15 cellular contexts compared by ENCODE assay signal in genomic region chr12:46557539-46558373, GRCh38.
DNase-seq lines count a peak whose midpoint lies in the region; ATAC-seq, FAIRE-seq and TF ChIP-seq lines count a peak whose summit lies in the region.
"Had no signal": no experiment of that assay in that cellular context is flagged by ENCODE, and none has a peak within 500 bp of the region (broad histone marks: within the 10 kb centered on the region; RNA-seq: fewer than 3 reads in every experiment).

No MANE protein-coding gene starts in this region.

- TF ChIP-seq POLR2A in IMR-90 (IDR thresholded peaks at IDR 0.05; ENCODE audit: low read depth, low read length), result no peak

- H3K23ac ChIP-seq in IMR-90 (ENCODE audit: low read depth, low read length), result peak overlapping the region; percentile 91; the same call in 1 of the 2 replicates

- H4K91ac ChIP-seq in IMR-90 (ENCODE audit: insufficient read depth, low read depth, low read length), result peak overlapping the region; percentile 91

- FAIRE-seq in bronchial epithelial cell (lab: Jason Lieb, UNC), result no peak
- FAIRE-seq: frontal cortex, GM12878 had no signal

- peak; percentile 88 for DNase-seq in AG10803 (ENCODE audit: low read depth)
- DNase-seq in IMR-90, result peak; percentile 59
- peak; percentile 71 for DNase-seq in bronchial epithelial cell (ENCODE audit: low read depth)
- DNase-seq in osteoblast (ENCODE audit: insufficient read length, low spot score, missing footprints), result no peak
- DNase-seq in SIG-M5 (lab: John Stamatoyannopoulos, UW), result no peak
- no peak for DNase-seq in stimulated activated CD4-positive, alpha-beta T cell treated with anti-CD3 and anti-CD28 coated beads, Interleukin-15, amount 100 ng/mL, for 24 hours
- DNase-seq in sciatic nerve (ENCODE audit: low spot score), result no peak
- DNase-seq: body of pancreas, left lung, MV-4-11, pancreas, testis had no signal

- H3K27ac ChIP-seq in IMR-90 (ENCODE audit: insufficient read depth, low read length) (peak overlapping the region; percentile 97), osteoblast (ENCODE audit: low read depth, low read length) (peak overlapping the region; percentile 96)
- H3K27ac ChIP-seq: body of pancreas, pancreas had no signal

- intact Hi-C loops in IMR-90 (cut with micrococcal nuclease) (loop anchor here (2.0 to 5.0 kb wide), 4 partner anchors 29 to 377 kb away; no protein-coding TSS in a partner anchor), sciatic nerve (cut with DNase I) (no loop called here)

- H2BK5ac ChIP-seq in IMR-90 (ENCODE audit: low read depth, low read length, poor library complexity, severe bottlenecking), result peak overlapping the region; percentile 100

- no TSS peak for BruUV-seq in IMR-90 (replicated peaks; lab: Mats Ljungman, UMichigan)

- H2AK9ac ChIP-seq in IMR-90 (replicated peaks; ENCODE audit: low read depth, low read length, poor library complexity), result peak overlapping the region; percentile 61

- POLR2A ChIA-PET in IMR-90 (lab: Charles Lee; ENCODE audit: unreplicated experiment), result no interaction called here

- in situ Hi-C loops in IMR-90 (cut with MboI; ENCODE audit: low sequenced_read_pairs), result loop anchor here (10.0 kb wide), 1 partner anchor 183 kb away; the partner anchor contains the start of gene SLC38A2

- H3K9me1 ChIP-seq in IMR-90 (ENCODE audit: insufficient read depth, low read length), result peaks cover 6% of the 10 kb centered on the region

- H3K4ac ChIP-seq in IMR-90 (ENCODE audit: low read depth, low read length), result peak overlapping the region; percentile 96

- WGBS in IMR-90 (ENCODE audit: extremely low coverage in 2 of 2, insufficient read length in 1 of 2), 2 experiments, result no CpG with 5 or more reads among the region's 5 CpGs

- dilution Hi-C loops in IMR-90 (cut with HindIII; ENCODE audit: low sequenced_read_pairs, unreplicated experiment), result no loop called here

- H3K56ac ChIP-seq in IMR-90 (ENCODE audit: extremely low read depth, insufficient read depth, low read length), result peak overlapping the region; percentile 70; the same call in 1 of the 2 replicates

- H3K4me3 ChIP-seq in AG10803 (ENCODE audit: low read length) (no peak overlapping the region), IMR-90 (ENCODE audit: insufficient read depth, low read depth, low read length) (no peak overlapping the region), bronchial epithelial cell (ENCODE audit: low read depth, low read length) (no peak overlapping the region), osteoblast (ENCODE audit: insufficient read depth, low read length) (no peak overlapping the region)
- H3K4me3 ChIP-seq: body of pancreas, GM12878, left lung, pancreas, testis had no signal

- H2BK15ac ChIP-seq in IMR-90 (ENCODE audit: low read depth, low read length), result peak overlapping the region; percentile 89; the same call in 2 of the 3 replicates

- CTCF ChIA-PET in IMR-90 (lab: Yijun Ruan, JAX), result no interaction called here

- H3K4me1 ChIP-seq in IMR-90 (ENCODE audit: control insufficient read depth, insufficient read depth, low read length) (peaks cover 15% of the 10 kb centered on the region), osteoblast (ENCODE audit: insufficient read depth, low read length) (peaks cover 84% of the 10 kb centered on the region)

- H3K36me3 ChIP-seq in IMR-90 (ENCODE audit: control insufficient read depth, insufficient read depth, low read length) (no peaks in the 10 kb centered on the region), bronchial epithelial cell (ENCODE audit: control insufficient read depth, insufficient read depth, low read length) (no peaks in the 10 kb centered on the region), osteoblast (ENCODE audit: insufficient read depth, low read length) (no peaks in the 10 kb centered on the region)
- H3K36me3 ChIP-seq: left lung, pancreas had no signal

- H4K20me1 ChIP-seq in IMR-90 (ENCODE audit: insufficient read depth, low read length) (no peaks in the 10 kb centered on the region), osteoblast (ENCODE audit: insufficient read depth, low read length) (no peaks in the 10 kb centered on the region)

- H3K14ac ChIP-seq in IMR-90 (replicated peaks; ENCODE audit: low read depth, low read length), result peak overlapping the region; percentile 96

- peak overlapping the region; percentile 5 to 90 for H4K8ac ChIP-seq in IMR-90 (ENCODE audit: low read depth in 2 of 2, low read length in 2 of 2)

- H2BK20ac ChIP-seq in IMR-90 (ENCODE audit: low read depth, low read length), result peak overlapping the region; percentile 98

- H3K27me3 ChIP-seq in IMR-90 (ENCODE audit: control insufficient read depth, insufficient read depth, low read length) (no peaks in the 10 kb centered on the region), bronchial epithelial cell (ENCODE audit: control insufficient read depth, insufficient read depth, low read length) (no peaks in the 10 kb centered on the region), osteoblast (ENCODE audit: insufficient read depth, low read length) (no peaks in the 10 kb centered on the region)
- H3K27me3 ChIP-seq: body of pancreas, left lung, pancreas, testis had no signal

- H3K9ac ChIP-seq in IMR-90 (ENCODE audit: low read depth, low read length), result 0 out of 2 replicates have a peak overlapping the region, but pooled peaks have one; percentile 35

- H3K9me3 ChIP-seq in IMR-90 (ENCODE audit: control insufficient read depth, insufficient read depth, low read length) (no peaks in the 10 kb centered on the region), osteoblast (ENCODE audit: low read depth, low read length) (no peaks in the 10 kb centered on the region)
- H3K9me3 ChIP-seq: body of pancreas, left lung, pancreas, testis had no signal

- no peak overlapping the region for H3K4me2 ChIP-seq in IMR-90 (ENCODE audit: low read depth, low read length)
- no peak overlapping the region for H3K4me2 ChIP-seq in osteoblast (ENCODE audit: insufficient read depth, low read length)

- no peak for TF ChIP-seq CTCF in AG10803 (conservative IDR thresholded peaks at IDR 0.05; ENCODE audit: low read length)
- TF ChIP-seq CTCF in IMR-90 (conservative IDR thresholded peaks at IDR 0.05; ENCODE audit: low read depth, low read length), result no peak
- no peak for TF ChIP-seq CTCF in bronchial epithelial cell (IDR thresholded peaks at IDR 0.05; ENCODE audit: insufficient read depth, low read length, severe bottlenecking)
- TF ChIP-seq CTCF in osteoblast (IDR thresholded peaks at IDR 0.05; ENCODE audit: extremely low read depth, low read depth, low read length), result no peak

- no peak overlapping the region for H2AFZ ChIP-seq in IMR-90 (replicated peaks; ENCODE audit: low read length, poor library complexity)
- H2AFZ ChIP-seq in osteoblast (ENCODE audit: low read length), result no peak overlapping the region

- H3K79me2 ChIP-seq in osteoblast (ENCODE audit: insufficient read depth, low read length), result no peaks in the 10 kb centered on the region

- TF ChIP-seq RAD21 in IMR-90 (IDR thresholded peaks at IDR 0.05; ENCODE audit: low read length), result no peak

- H2BK120ac ChIP-seq in IMR-90 (ENCODE audit: low read depth, low read length), result peak overlapping the region; percentile 97

- peak overlapping the region; percentile 94; the same call in 1 of the 2 replicates for H2AK5ac ChIP-seq in IMR-90 (ENCODE audit: low read depth, low read length)

- H3K18ac ChIP-seq in IMR-90 (ENCODE audit: low read depth, low read length), result peak overlapping the region; percentile 99

- peaks cover 4 to 26% of the 10 kb centered on the region in 2 experiments for H3K79me1 ChIP-seq in IMR-90 (ENCODE audit: low read depth in 1 of 2, low read length in 2 of 2)

- ATAC-seq in IMR-90 (ENCODE audit: low read depth) (no peak), sciatic nerve (no peak), HG02798 (IDR thresholded peaks at IDR 0.05; ENCODE audit: poor library complexity, unreplicated experiment) (no peak)
- ATAC-seq: body of pancreas, GM12878, pancreas had no signal

- peak overlapping the region; percentile 97 for H4K5ac ChIP-seq in IMR-90 (ENCODE audit: low read depth, low read length)

TF ChIP-seq in IMR-90, 13 proteins besides CTCF, POLR2A, EP300 and RAD21:
- no peak for TF ChIP-seq BHLHE40 (IDR thresholded peaks at IDR 0.05; ENCODE audit: low read depth, low read length)
- peak; percentile 91 for TF ChIP-seq CEBPB (IDR thresholded peaks at IDR 0.05; ENCODE audit: low read depth, low read length)
TF ChIP-seq in IMR-90: peak in this region for 1.

Comparison
In these comparisons a context has a peak if more than half of its experiments do, and no peak if none do; other contexts are left out.
1. DNase-seq: peak in AG10803 (single experiment), IMR-90 (single experiment) and bronchial epithelial cell (single experiment); none in osteoblast (single experiment), SIG-M5 (single experiment), stimulated activated CD4-positive, alpha-beta T cell treated with anti-CD3 and anti-CD28 coated beads, Interleukin-15, amount 100 ng/mL, for 24 hours (single experiment) and sciatic nerve (single experiment).